In the genomic region with DNA sequence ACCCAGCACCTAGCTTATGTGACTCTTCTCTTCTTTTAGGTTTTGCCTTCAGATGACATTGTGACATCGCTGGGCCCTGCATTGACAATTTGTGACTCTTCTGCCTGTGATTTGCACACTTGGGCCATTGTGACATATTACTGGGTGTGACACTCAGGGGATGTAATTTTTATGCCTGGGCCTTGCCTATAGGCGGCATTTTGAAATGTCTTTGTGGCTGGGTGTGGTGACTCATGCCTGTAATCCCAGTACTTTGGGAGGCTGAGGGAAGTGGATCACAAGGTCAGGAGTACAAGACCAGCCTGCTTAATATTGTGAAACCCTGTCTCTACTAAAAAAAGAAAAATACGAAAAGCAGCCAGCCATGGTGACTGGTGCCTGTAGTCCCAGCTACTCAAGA, we compare ENCODE assay signal across 19 cellular contexts. TPM values are rescaled to one million over a fixed set of nuclear protein-coding genes. Genes with fewer than 3 reads are reported as not detected.
DNase-seq lines count a peak whose midpoint lies in the region; ATAC-seq and TF ChIP-seq lines count a peak whose summit lies in the region.
"Had no signal": no experiment of that assay in that cellular context is flagged by ENCODE, and none has a peak within 500 bp of the region (broad histone marks: within the 10 kb centered on the region; RNA-seq: fewer than 3 reads in every experiment).

No MANE protein-coding gene starts in this region.

- H3K79me2 ChIP-seq in fibroblast of lung (ENCODE audit: control insufficient read depth, insufficient read depth, low read length) (no peaks in the 10 kb centered on the region), neural progenitor cell (ENCODE audit: low read depth) (peaks cover 92% of the 10 kb centered on the region)

- H3K27ac Mint-ChIP-seq in MCF 10A (ENCODE audit: low read depth, unreplicated experiment) (no peak overlapping the region), type B pancreatic cell (peak overlapping the region; percentile 90), neural progenitor cell (no peak overlapping the region)
- H3K27ac Mint-ChIP-seq: activated B cell treated with CpG ODN at 0.5 μM for 24 hours; nephron progenitor cell; T-helper 1 cell treated with Interleukin-12 subunit alpha and Interleukin-12 subunit beta and Interleukin-4 antibody, amounts not matched to agents 30 μg/mL and 1 μg/mL, for 36 hours had no signal

- no TSS peak for BruUV-seq in MCF 10A (replicated peaks; lab: Mats Ljungman, UMichigan)

- H4K20me1 ChIP-seq in fibroblast of lung (ENCODE audit: control insufficient read depth, extremely low read depth, insufficient read depth, low read length) (no peaks in the 10 kb centered on the region), neural progenitor cell (ENCODE audit: low read depth) (peaks cover 27% of the 10 kb centered on the region)
- H4K20me1 ChIP-seq: BLaER1 had no signal

- H3K27ac ChIP-seq in breast epithelium: no peak overlapping the region
- H3K27ac ChIP-seq in fibroblast of lung (ENCODE audit: insufficient read depth, low read length): no peak overlapping the region
- no peak overlapping the region for H3K27ac ChIP-seq in neural progenitor cell
- H3K27ac ChIP-seq: BLaER1, hepatocyte, testis had no signal

- H3K4me2 ChIP-seq in fibroblast of lung (ENCODE audit: extremely low read depth, insufficient read depth, low read length) (no peak overlapping the region), neural progenitor cell (no peak overlapping the region)
- H3K4me2 ChIP-seq: BLaER1, hepatocyte had no signal

- POLR2A ChIA-PET in MCF 10A (lab: Yijun Ruan, JAX): no interaction called here

- TF ChIP-seq POLR2A in breast epithelium (IDR thresholded peaks at IDR 0.05): no peak

- H3F3A ChIP-seq in neural progenitor cell (ENCODE audit: low read depth): no peaks in the 10 kb centered on the region

- peaks cover 26% of the 10 kb centered on the region for H3K9me3 Mint-ChIP-seq in MCF 10A (ENCODE audit: unreplicated experiment)
- no peaks in the 10 kb centered on the region for H3K9me3 Mint-ChIP-seq in type B pancreatic cell
- peaks cover 84% of the 10 kb centered on the region for H3K9me3 Mint-ChIP-seq in neural progenitor cell
- H3K9me3 Mint-ChIP-seq: activated B cell treated with CpG ODN at 0.5 μM for 24 hours had no signal

- H3K4me1 Mint-ChIP-seq in MCF 10A (ENCODE audit: insufficient read depth, unreplicated experiment): no peaks in the 10 kb centered on the region
- no peaks in the 10 kb centered on the region for H3K4me1 Mint-ChIP-seq in type B pancreatic cell (ENCODE audit: unreplicated experiment)
- H3K4me1 Mint-ChIP-seq in neural progenitor cell: no peaks in the 10 kb centered on the region
- H3K4me1 Mint-ChIP-seq: activated B cell treated with CpG ODN at 0.5 μM for 24 hours, nephron progenitor cell had no signal

- no peaks in the 10 kb centered on the region for H3K27me3 Mint-ChIP-seq in MCF 10A (ENCODE audit: insufficient read depth, unreplicated experiment)
- H3K27me3 Mint-ChIP-seq in type B pancreatic cell: no peaks in the 10 kb centered on the region
- H3K27me3 Mint-ChIP-seq in neural progenitor cell (ENCODE audit: insufficient read depth, low read depth): no peaks in the 10 kb centered on the region
- H3K27me3 Mint-ChIP-seq: activated B cell treated with CpG ODN at 0.5 μM for 24 hours had no signal

- ATAC-seq in GM18909 (IDR thresholded peaks at IDR 0.05; ENCODE audit: poor library complexity, unreplicated experiment): no peak

- intact Hi-C loops in MCF 10A (cut with micrococcal nuclease) (no loop called here), breast epithelium (cut with DNase I; ENCODE audit: low total_unique reads) (no loop called here)

- H2AFZ ChIP-seq in fibroblast of lung (ENCODE audit: low read length): no peak overlapping the region
- H2AFZ ChIP-seq in neural progenitor cell (replicated peaks): no peak overlapping the region
- H2AFZ ChIP-seq: hepatocyte had no signal

- H3K36me3 Mint-ChIP-seq in MCF 10A (ENCODE audit: insufficient read depth, unreplicated experiment): no peaks in the 10 kb centered on the region
- H3K36me3 Mint-ChIP-seq in type B pancreatic cell: peaks cover 59% of the 10 kb centered on the region
- peaks cover 85% of the 10 kb centered on the region for H3K36me3 Mint-ChIP-seq in neural progenitor cell

- no peak overlapping the region for H3K9ac ChIP-seq in fibroblast of lung (ENCODE audit: insufficient read depth, low read length)
- H3K9ac ChIP-seq in neural progenitor cell: no peak overlapping the region
- H3K9ac ChIP-seq: BLaER1 had no signal

- H3K27me3 ChIP-seq in breast epithelium (no peaks in the 10 kb centered on the region), fibroblast of lung (ENCODE audit: control insufficient read depth, insufficient read depth, low read length) (no peaks in the 10 kb centered on the region), neural progenitor cell (no peaks in the 10 kb centered on the region)
- H3K27me3 ChIP-seq: BLaER1, hepatocyte, testis had no signal

- H3K9me3 ChIP-seq in breast epithelium (peaks cover 0 to 6% of the 10 kb centered on the region in 2 donors), fibroblast of lung (ENCODE audit: control insufficient read depth, insufficient read depth, low read depth, low read length) (no peaks in the 10 kb centered on the region), neural progenitor cell (ENCODE audit: low read depth) (no peaks in the 10 kb centered on the region)
- H3K9me3 ChIP-seq: testis had no signal

- H3K36me3 ChIP-seq in breast epithelium (no peaks in the 10 kb centered on the region), fibroblast of lung (ENCODE audit: control insufficient read depth, insufficient read depth, low read length) (no peaks in the 10 kb centered on the region), neural progenitor cell (no peaks in the 10 kb centered on the region)

- CTCF ChIA-PET in MCF 10A (lab: Yijun Ruan, JAX): no interaction called here

- DNase-seq in MCF 10A (ENCODE audit: unreplicated experiment) (peak; percentile 54), breast epithelium (ENCODE audit: low spot score in 2 of 2) (no peak), SKM-1 (lab: John Stamatoyannopoulos, UW; ENCODE audit: unreplicated experiment) (peak; percentile 74), fibroblast of lung (ENCODE audit: low read depth in 2 of 2) (peak; percentile 10 to 26), type B pancreatic cell (ENCODE audit: extremely low spot score, unreplicated experiment) (no peak), neural progenitor cell (ENCODE audit: low spot score) (no peak)
- DNase-seq in activated naive CD4-positive, alpha-beta T cell treated with Interleukin-2 at 50 U/mL for 16 hours: no peak
- DNase-seq: 8988T, activated B cell treated with CpG ODN at 0.5 μM for 24 hours, caudate nucleus, NCI-H1092, NCI-H2081 treated with DMSO at 0.1 percent for 48 hours, nephron progenitor cell, Right ventricle myocardium superior, testis had no signal

- H3K4me3 Mint-ChIP-seq in MCF 10A (ENCODE audit: unreplicated experiment) (no peak overlapping the region), type B pancreatic cell (no peak overlapping the region), neural progenitor cell (no peak overlapping the region)
- H3K4me3 Mint-ChIP-seq: activated B cell treated with CpG ODN at 0.5 μM for 24 hours; nephron progenitor cell; T-helper 1 cell treated with Interleukin-12 subunit alpha and Interleukin-12 subunit beta and Interleukin-4 antibody, amounts not matched to agents 30 μg/mL and 1 μg/mL, for 36 hours had no signal

- no peak for TF ChIP-seq CTCF in MCF 10A (IDR thresholded peaks at IDR 0.05; ENCODE audit: unreplicated experiment)
- TF ChIP-seq CTCF in breast epithelium (IDR thresholded peaks at IDR 0.05): no peak
- no peak for TF ChIP-seq CTCF in fibroblast of lung (conservative IDR thresholded peaks at IDR 0.05 in 1 of 2, IDR thresholded peaks at IDR 0.05 in 1 of 2; ENCODE audit: low read depth in 1 of 2, low read length in 2 of 2)
- no peak for TF ChIP-seq CTCF in type B pancreatic cell (conservative IDR thresholded peaks at IDR 0.05)
- TF ChIP-seq CTCF in neural progenitor cell (IDR thresholded peaks at IDR 0.05): no peak

- H3K4me3 ChIP-seq in breast epithelium: no peak overlapping the region
- H3K4me3 ChIP-seq in fibroblast of lung (replicated peaks in 1 of 4; ENCODE audit: control extremely low read depth in 1 of 4, insufficient read depth in 1 of 4, low read depth in 3 of 4, low read length in 4 of 4): no peak overlapping the region
- H3K4me3 ChIP-seq in neural progenitor cell: no peak overlapping the region
- H3K4me3 ChIP-seq: BLaER1, hepatocyte, testis had no signal

- no peaks in the 10 kb centered on the region for H3K4me1 ChIP-seq in breast epithelium
- no peaks in the 10 kb centered on the region for H3K4me1 ChIP-seq in fibroblast of lung (ENCODE audit: control insufficient read depth, extremely low read depth, insufficient read depth, low read length)
- no peaks in the 10 kb centered on the region for H3K4me1 ChIP-seq in neural progenitor cell
- H3K4me1 ChIP-seq: BLaER1, testis had no signal

RNA-seq across cellular contexts. Expression of a gene that starts 28.4 kb away (rescaled TPM):
- total RNA-seq in MCF 10A (2022) (not detected in 2 replicates), breast epithelium (1 to 10 TPM; 1.1 to 6.1 (median 2.6) TPM), fibroblast of lung (0.51 and 0.66 TPM in 2 replicates), type B pancreatic cell (ENCODE audit: low replicate concordance) (8.4 and 8.5 TPM in 2 replicates), neural progenitor cell (ENCODE audit: low replicate concordance) (11.4 and 16.7 TPM in 2 replicates)
- 0.43 and 0.47 TPM in 2 replicates for polyA plus RNA-seq in fibroblast of lung
- 0.19 and 0.32 TPM in 2 replicates for polyA plus RNA-seq in fibroblast of lung (2012)
- 0.07 TPM in 1 of 2 replicates, not detected in the other for polyA minus RNA-seq in fibroblast of lung (ENCODE audit: low replicate concordance)

Comparison
In these comparisons a context has a peak if more than half of its experiments do, and no peak if none do; other contexts are left out.
1. DNase-seq: peak in MCF 10A (single experiment), SKM-1 (single experiment) and fibroblast of lung (2 of 2); none in breast epithelium (0 of 2), type B pancreatic cell (single experiment), neural progenitor cell (single experiment) and activated naive CD4-positive, alpha-beta T cell treated with Interleukin-2 at 50 U/mL for 16 hours (single experiment).